Comparison of ENCODE assay signal across 34 cellular contexts in the genomic region with DNA sequence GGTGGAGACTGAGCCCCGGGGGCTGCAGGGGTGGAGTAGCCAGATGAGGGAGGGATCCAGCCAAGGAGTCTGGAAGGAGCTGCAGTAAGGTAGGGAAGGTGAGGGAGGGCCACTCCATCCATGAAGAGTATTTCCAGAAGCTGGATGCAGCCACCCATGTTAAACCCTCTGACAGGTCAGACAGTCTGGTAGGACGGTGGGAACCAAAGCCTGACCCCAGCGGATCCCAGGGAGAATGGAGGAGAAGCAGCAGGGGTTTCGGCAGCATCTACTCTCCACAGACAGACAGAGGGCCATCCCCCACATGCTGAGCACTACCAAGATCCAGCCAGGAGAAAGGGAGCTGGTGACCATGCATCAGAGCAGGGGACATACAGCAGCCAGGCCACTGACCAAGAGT. TPM values are rescaled to one million over a fixed set of nuclear protein-coding genes. Genes with fewer than 3 reads are reported as not detected.
"Had no signal": no experiment of that assay in that cellular context is flagged by ENCODE, and none has a peak within 500 bp of the region (broad histone marks: within the 10 kb centered on the region; RNA-seq: fewer than 3 reads in every experiment).

No MANE protein-coding gene starts in this region.

- H3K9me3 ChIP-seq: MG63, Peyer's patch, SJSA1, SK-N-SH had no signal

- DNase-seq: activated CD4-positive, alpha-beta memory T cell treated with anti-CD3 and anti-CD28 coated beads, Interleukin-2, amount 10 ng/mL, durations not matched to agents 7 days and 5 days; activated CD4-positive, alpha-beta T cell treated with anti-CD3 and anti-CD28 coated beads for 36 hours; activated CD4-positive, alpha-beta T cell treated with anti-CD3 and anti-CD28 coated beads, Interleukin-2, amount 50 U/mL, for 1 hour; activated effector memory CD4-positive, alpha-beta T cell treated with Interleukin-2 at 50 U/mL for 16 hours; activated naive CD4-positive, alpha-beta T cell treated with anti-CD3 and anti-CD28 coated beads, Interleukin-2, amount 10 ng/mL, durations not matched to agents 7 days and 5 days; activated naive CD8-positive, alpha-beta T cell treated with anti-CD3 and anti-CD28 coated beads, Interleukin-2, amount 50 U/mL, for 24 hours; activated T-cell treated with anti-CD3 and anti-CD28 coated beads, Interleukin-2, amount 50 U/mL, for 48 hours; anterior cingulate cortex; caudate nucleus; cerebellar nuclear complex; Kasumi-1; KG1; MG63; NCI-H1048; NCI-H1436 treated with DMSO at 0.1 percent for 48 hours; NCI-H1694 treated with DMSO at 0.1 percent for 48 hours; NCI-H2029; NCI-H2107; NCI-H2171; NCI-H510A; NCI-H748 treated with DMSO at 0.1 percent for 48 hours; NK-92 treated with Interleukin-12 subunit alpha and Interleukin-12 subunit beta, amount 100 ng/mL, for 24 hours; PC-3; Peyer's patch; RPMI8226; SHP77 treated with DMSO at 0.1 percent for 48 hours; SK-N-SH had no signal

- H3K36me3 ChIP-seq: MG63, Peyer's patch, SJSA1 had no signal

- H3K27ac ChIP-seq: Peyer's patch, SJSA1 had no signal

- H3K4me3 Mint-ChIP-seq: activated CD4-positive, alpha-beta memory T cell treated with anti-CD3 and anti-CD28 coated beads, Interleukin-2, amount 10 ng/mL, durations not matched to agents 7 days and 5 days; activated CD4-positive, alpha-beta T cell treated with anti-CD3 and anti-CD28 coated beads for 36 hours; activated naive CD4-positive, alpha-beta T cell treated with anti-CD3 and anti-CD28 coated beads, Interleukin-2, amount 10 ng/mL, durations not matched to agents 7 days and 5 days; activated naive CD8-positive, alpha-beta T cell; activated naive CD8-positive, alpha-beta T cell treated with anti-CD3 and anti-CD28 coated beads, Interleukin-2, amount 50 U/mL, for 24 hours; brain; T-helper 1 cell treated with Interleukin-12 subunit alpha and Interleukin-12 subunit beta and Interleukin-4 antibody, amounts not matched to agents 30 μg/mL and 1 μg/mL, for 36 hours; T-helper 2 cell treated with Interferon-gamma antibody and Interleukin-4, amounts not matched to agents 5 μg/mL and 100 μg/mL, for 36 hours; WTC11 had no signal

- ATAC-seq: activated CD4-positive, alpha-beta T cell treated with anti-CD3 and anti-CD28 coated beads for 36 hours; activated CD4-positive, CD25-positive, alpha-beta regulatory T cell treated with anti-CD3 and anti-CD28 coated beads, Interleukin-2, amount 50 U/mL, for 24 hours; PC-3; WTC11 had no signal

- H3K4me2 ChIP-seq: SK-N-SH had no signal

- H3K9me3 Mint-ChIP-seq: activated CD4-positive, alpha-beta memory T cell treated with anti-CD3 and anti-CD28 coated beads, Interleukin-2, amount 10 ng/mL, durations not matched to agents 7 days and 5 days; activated naive CD4-positive, alpha-beta T cell treated with anti-CD3 and anti-CD28 coated beads, Interleukin-2, amount 10 ng/mL, durations not matched to agents 7 days and 5 days; activated naive CD8-positive, alpha-beta T cell treated with anti-CD3 and anti-CD28 coated beads, Interleukin-2, amount 50 U/mL, for 24 hours; T-helper 1 cell treated with Interleukin-12 subunit alpha and Interleukin-12 subunit beta and Interleukin-4 antibody, amounts not matched to agents 30 μg/mL and 1 μg/mL, for 36 hours; T-helper 2 cell treated with Interferon-gamma antibody and Interleukin-4, amounts not matched to agents 5 μg/mL and 100 μg/mL, for 36 hours; WTC11 had no signal

- H3K36me3 Mint-ChIP-seq: activated naive CD4-positive, alpha-beta T cell treated with anti-CD3 and anti-CD28 coated beads, Interleukin-2, amount 10 ng/mL, durations not matched to agents 7 days and 5 days; activated naive CD8-positive, alpha-beta T cell; brain; WTC11 had no signal

- H3K27ac Mint-ChIP-seq: activated CD4-positive, alpha-beta memory T cell treated with anti-CD3 and anti-CD28 coated beads, Interleukin-2, amount 10 ng/mL, durations not matched to agents 7 days and 5 days; activated CD4-positive, alpha-beta T cell treated with anti-CD3 and anti-CD28 coated beads for 36 hours; activated naive CD4-positive, alpha-beta T cell treated with anti-CD3 and anti-CD28 coated beads, Interleukin-2, amount 10 ng/mL, durations not matched to agents 7 days and 5 days; activated naive CD8-positive, alpha-beta T cell; activated naive CD8-positive, alpha-beta T cell treated with anti-CD3 and anti-CD28 coated beads, Interleukin-2, amount 50 U/mL, for 24 hours; T-helper 1 cell treated with Interleukin-12 subunit alpha and Interleukin-12 subunit beta and Interleukin-4 antibody, amounts not matched to agents 30 μg/mL and 1 μg/mL, for 36 hours; T-helper 2 cell treated with Interferon-gamma antibody and Interleukin-4, amounts not matched to agents 5 μg/mL and 100 μg/mL, for 36 hours; WTC11 had no signal

- H3K9ac ChIP-seq: SK-N-SH had no signal

- H3K4me1 ChIP-seq: Peyer's patch, SJSA1 had no signal

- H3K27me3 ChIP-seq: MG63, Peyer's patch, SJSA1 had no signal

- H3K4me3 ChIP-seq: MG63, Peyer's patch, SJSA1 had no signal

- H3K4me1 Mint-ChIP-seq: activated CD4-positive, alpha-beta memory T cell treated with anti-CD3 and anti-CD28 coated beads, Interleukin-2, amount 10 ng/mL, durations not matched to agents 7 days and 5 days; activated CD4-positive, alpha-beta T cell treated with anti-CD3 and anti-CD28 coated beads for 36 hours; activated naive CD4-positive, alpha-beta T cell treated with anti-CD3 and anti-CD28 coated beads, Interleukin-2, amount 10 ng/mL, durations not matched to agents 7 days and 5 days; activated naive CD8-positive, alpha-beta T cell treated with anti-CD3 and anti-CD28 coated beads, Interleukin-2, amount 50 U/mL, for 24 hours had no signal

RNA-seq across cellular contexts. Expression of gene S1PR3, which starts 22.5 kb away (rescaled TPM):
- total RNA-seq: activated CD4-positive, alpha-beta memory T cell treated with anti-CD3 and anti-CD28 coated beads, Interleukin-2, amount 10 ng/mL, durations not matched to agents 7 days and 5 days had no signal
